ENCODE assay signal across 16 cellular contexts in the genomic region with DNA sequence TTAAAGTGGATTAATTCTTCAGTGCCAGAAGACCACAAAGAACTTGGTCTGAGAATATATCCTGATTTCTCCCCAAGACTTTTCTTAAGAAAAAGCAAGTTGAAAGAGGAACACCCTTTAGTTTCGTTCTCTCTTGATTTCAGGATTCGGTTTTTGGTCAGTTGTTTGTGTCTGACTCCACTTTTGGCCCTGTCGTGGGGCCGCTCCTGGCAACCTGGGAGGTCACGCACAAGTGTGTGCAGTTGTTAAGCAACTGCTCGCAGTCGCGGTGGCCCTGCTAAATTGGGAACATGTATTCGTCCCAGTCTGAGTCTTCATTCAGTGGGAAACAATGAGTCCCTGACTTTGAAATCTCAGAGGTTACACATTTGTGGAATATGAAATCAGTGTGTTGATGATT.
DNase-seq lines count a peak whose midpoint lies in the region; TF ChIP-seq lines count a peak whose summit lies in the region.
"Had no signal": no experiment of that assay in that cellular context is flagged by ENCODE, and none has a peak within 500 bp of the region (broad histone marks: within the 10 kb centered on the region; RNA-seq: fewer than 3 reads in every experiment).

No MANE protein-coding gene starts in this region.

- no peaks in the 10 kb centered on the region for H4K20me1 ChIP-seq in Loucy (ENCODE audit: insufficient read depth, low read length, poor library complexity, severe bottlenecking)

- WGBS in testis, 2 donors: 66 to 67% methylated on average over 9 of the region's 9 CpGs

- H3K79me2 ChIP-seq in Loucy (ENCODE audit: insufficient read depth, low read length): peaks cover 6% of the 10 kb centered on the region; the same call in 1 of the 2 replicates

- no peaks in the 10 kb centered on the region for H3K9me2 ChIP-seq in Loucy (replicated peaks; ENCODE audit: low read depth, low read length)
- H3K9me2 ChIP-seq: SK-N-SH had no signal

- no peak for TF ChIP-seq POLR2A in testis (IDR thresholded peaks at IDR 0.05)
- TF ChIP-seq POLR2A in erythroblast (IDR thresholded peaks at IDR 0.05; ENCODE audit: low read length): no peak

- H3K4me2 ChIP-seq in Loucy (ENCODE audit: low read depth, low read length, poor library complexity, severe bottlenecking): peak overlapping the region; percentile 15
- H3K4me2 ChIP-seq: SK-N-SH had no signal

- peaks cover 20% of the 10 kb centered on the region for H3K4me1 ChIP-seq in Loucy (ENCODE audit: insufficient read depth, low read length, poor library complexity, severe bottlenecking)
- no peaks in the 10 kb centered on the region for H3K4me1 ChIP-seq in testis
- H3K4me1 ChIP-seq: esophagus muscularis mucosa had no signal

- H3K27ac ChIP-seq in testis: peak overlapping the region; percentile 33 to 36
- H3K27ac ChIP-seq: brain microvascular endothelial cell, esophagus muscularis mucosa had no signal

- intact Hi-C loops in testis (cut with DNase I; ENCODE audit: low total_unique reads): no loop called here

- no peak overlapping the region for H2AFZ ChIP-seq in Loucy (ENCODE audit: low read length)

- H3F3A ChIP-seq in Loucy (ENCODE audit: low read depth): no peaks in the 10 kb centered on the region

- H3K27me3 ChIP-seq in Loucy (ENCODE audit: insufficient read depth, low read length, poor library complexity, severe bottlenecking) (no peaks in the 10 kb centered on the region), testis (no peaks in the 10 kb centered on the region)
- H3K27me3 ChIP-seq: brain microvascular endothelial cell, esophagus muscularis mucosa had no signal

- H3K36me3 ChIP-seq in Loucy (ENCODE audit: insufficient read depth, low read length) (no peaks in the 10 kb centered on the region), testis (ENCODE audit: low read depth, missing control alignments) (no peaks in the 10 kb centered on the region)
- H3K36me3 ChIP-seq: brain microvascular endothelial cell, esophagus muscularis mucosa had no signal

- H3K4me3 ChIP-seq in Loucy (ENCODE audit: low read length, poor library complexity, severe bottlenecking) (no peak overlapping the region), testis (no peak overlapping the region)
- H3K4me3 ChIP-seq: esophagus muscularis mucosa had no signal

- TF ChIP-seq CTCF in Loucy (conservative IDR thresholded peaks at IDR 0.05; ENCODE audit: low read length) (no peak), testis (IDR thresholded peaks at IDR 0.05) (no peak)

- H3K9me3 ChIP-seq in Loucy (ENCODE audit: insufficient read depth, low read depth, low read length): peaks cover 5% of the 10 kb centered on the region; the same call in 1 of the 2 replicates
- no peaks in the 10 kb centered on the region for H3K9me3 ChIP-seq in testis
- H3K9me3 ChIP-seq: esophagus muscularis mucosa, SK-N-SH had no signal

- DNase-seq in anterior cingulate cortex (lab: John Stamatoyannopoulos, UW) (peak in 35 of 58 donors; percentile 1 to 66 (median 29)), hypothalamus (lab: John Stamatoyannopoulos, UW) (peak in 40 of 51 donors; percentile 1 to 75 (median 36)), testis (peak; percentile 49), erythroblast (lab: John Stamatoyannopoulos, UW) (no peak), cerebellar nuclear complex (lab: John Stamatoyannopoulos, UW) (no peak), activated T-cell treated with anti-CD3 and anti-CD28 coated beads for 4 hours (no peak)
- DNase-seq: activated T-cell treated with anti-CD3 and anti-CD28 coated beads, Interleukin-2, amount 50 U/mL, for 24 hours; brain microvascular endothelial cell; immature natural killer cell; mesenchymal stem cell; NCI-H2081; NCI-H524; SK-N-SH; stimulated activated CD4-positive, alpha-beta T cell treated with anti-CD3 and anti-CD28 coated beads, Interleukin-1b, Interleukin-23, amount 100 ng/mL, for 48 hours had no signal

- no peak overlapping the region for H3K9ac ChIP-seq in Loucy (ENCODE audit: low read depth, low read length, poor library complexity, severe bottlenecking)
- H3K9ac ChIP-seq: SK-N-SH had no signal

Comparison
In these comparisons a context has a peak if more than half of its experiments do, and no peak if none do; other contexts are left out.
1. DNase-seq: peak in anterior cingulate cortex (35 of 58), hypothalamus (40 of 51) and testis (single experiment); none in erythroblast (0 of 2), cerebellar nuclear complex (0 of 2) and activated T-cell treated with anti-CD3 and anti-CD28 coated beads for 4 hours (single experiment).